Comparison of ENCODE assay signal across 13 cellular contexts in the genomic region with DNA sequence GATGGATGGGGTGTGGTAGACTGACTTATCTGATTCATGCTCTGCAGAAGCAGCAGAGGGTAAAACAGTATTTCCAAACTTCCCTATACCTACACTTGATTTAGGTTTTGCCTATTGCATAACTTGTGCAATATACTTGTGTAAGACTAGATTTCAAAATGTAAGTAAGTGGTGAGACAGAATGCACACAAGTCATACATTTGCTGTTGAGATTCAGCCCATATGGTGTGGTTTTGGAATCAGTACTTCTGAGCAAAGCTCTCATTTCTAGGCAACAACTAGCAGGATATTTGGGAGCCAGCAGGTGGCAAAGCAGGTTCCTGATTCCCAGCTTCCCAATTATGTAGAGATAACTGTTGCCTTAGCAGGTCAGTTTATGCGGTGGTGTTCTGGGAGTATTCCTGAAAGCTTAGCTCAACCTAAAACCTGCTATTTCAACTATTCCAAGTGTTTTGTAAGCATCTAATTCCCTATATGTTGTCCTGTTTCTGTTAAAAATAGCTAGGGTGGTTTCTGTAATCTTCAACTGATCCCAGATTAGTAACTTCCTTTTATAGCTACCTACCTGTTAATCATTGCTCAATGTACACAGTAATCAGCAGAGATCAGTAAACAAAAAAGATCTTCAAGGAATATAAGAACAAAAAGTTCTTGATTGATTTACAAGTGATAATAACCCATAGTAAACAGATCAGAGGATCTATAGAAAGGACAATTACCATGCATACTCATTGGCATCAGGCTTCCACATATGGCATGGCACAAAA. TPM values are rescaled to one million over a fixed set of nuclear protein-coding genes. Genes with fewer than 3 reads are reported as not detected.
DNase-seq lines count a peak whose midpoint lies in the region; TF ChIP-seq lines count a peak whose summit lies in the region.
"Had no signal": no experiment of that assay in that cellular context is flagged by ENCODE, and none has a peak within 500 bp of the region (broad histone marks: within the 10 kb centered on the region; RNA-seq: fewer than 3 reads in every experiment).

No MANE protein-coding gene starts in this region.

- intact Hi-C loops in PC-9 (cut with micrococcal nuclease; ENCODE audit: unreplicated experiment), result no loop called here

- H3K79me2 ChIP-seq in PC-9 (ENCODE audit: low read depth), result no peaks in the 10 kb centered on the region

- no peak overlapping the region for H3K4me3 ChIP-seq in PC-9

- H3K27ac ChIP-seq in 22Rv1 (peak overlapping the region; percentile 98), PC-9 (no peak overlapping the region), RWPE1 (no peak overlapping the region)

- H3K27me3 ChIP-seq in PC-9 (ENCODE audit: insufficient read depth, low read depth), result no peaks in the 10 kb centered on the region

- H4K20me1 ChIP-seq in PC-9 (ENCODE audit: insufficient read depth), result no peaks in the 10 kb centered on the region

- H3K4me1 ChIP-seq in PC-9 (replicated peaks; ENCODE audit: insufficient read depth), result peaks cover 26% of the 10 kb centered on the region

- no peaks in the 10 kb centered on the region for H3K9me3 ChIP-seq in PC-9 (ENCODE audit: insufficient read depth, low read depth)

- H2AFZ ChIP-seq in PC-9, result no peak overlapping the region

- TF ChIP-seq CTCF in 22Rv1 (IDR thresholded peaks at IDR 0.05) (peak; percentile 42), PC-9 (conservative IDR thresholded peaks at IDR 0.05) (0 out of 2 replicates have a peak, but pooled peaks have one; percentile 19), RWPE1 (conservative IDR thresholded peaks at IDR 0.05; ENCODE audit: low read depth) (no peak)

- DNase-seq in HT-29 (ENCODE audit: low spot score) (peak; percentile 63), PC-9 (peak in 1 of 2 experiments; percentile 49), kidney tubule cell (ENCODE audit: low spot score) (peak; percentile 14), germinal center (ENCODE audit: low spot score) (no peak), AG08396 (ENCODE audit: low spot score) (no peak), NCI-H2196 treated with DMSO at 0.1 percent for 48 hours (lab: John Stamatoyannopoulos, UW; ENCODE audit: unreplicated experiment) (no peak), RWPE1 (ENCODE audit: low spot score) (no peak)
- DNase-seq: activated T-cell treated with anti-CD3 and anti-CD28 coated beads for 4 hours; aorta; effector memory CD8-positive, alpha-beta T cell; naive B cell had no signal

- POLR2A ChIA-PET in PC-9 (lab: Charles Lee; ENCODE audit: unreplicated experiment) (no interaction called here), RWPE1 (lab: Yijun Ruan, JAX; ENCODE audit: low non-redundant PET) (no interaction called here)

- peaks cover 3% of the 10 kb centered on the region; the same call in 1 of the 2 replicates for H3K9me2 ChIP-seq in PC-9 (ENCODE audit: insufficient read depth)

- H3F3A ChIP-seq in PC-9 (ENCODE audit: insufficient read depth, low read depth), result peaks cover 10% of the 10 kb centered on the region; the same call in 1 of the 2 replicates

- peak overlapping the region; percentile 15; the same call in 1 of the 2 replicates for H3K4me2 ChIP-seq in PC-9

- BruUV-seq in PC-9 (replicated peaks; lab: Mats Ljungman, UMichigan), result no TSS peak

- CTCF ChIA-PET in PC-9 (lab: Charles Lee), result no interaction called here
- CTCF ChIA-PET in RWPE1 (lab: Yijun Ruan, JAX), result interaction anchor here (0.6 to 1.1 kb wide), 8 partner anchors 9 to 311 kb away, joined by 3 to 5 read pairs (median 3); partner anchors contain the start of genes FABP7 and SMPDL3A

- H3K36me3 ChIP-seq in PC-9 (ENCODE audit: low read depth), result no peaks in the 10 kb centered on the region

RNA-seq across cellular contexts. Expression of gene FABP7, which starts 8.5 kb away (rescaled TPM):
- total RNA-seq in HT-29 (2014; rRNA removed; shearing (Covaris generic)), result not detected in 2 replicates
- not detected in 2 replicates for total RNA-seq in PC-9 (2021)
- total RNA-seq: aorta, H4 had no signal

RNA-seq across cellular contexts. Expression of gene SMPDL3A, which starts 18.0 kb away (rescaled TPM):
- total RNA-seq in HT-29 (2014; rRNA removed; shearing (Covaris generic)), result 1.2 and 3.1 TPM in 2 replicates
- 2.4 TPM in 2 replicates for total RNA-seq in PC-9 (2021)

Comparison
In these comparisons a context has a peak if more than half of its experiments do, and no peak if none do; other contexts are left out.
1. DNase-seq: peak in HT-29 (single experiment) and kidney tubule cell (single experiment); none in germinal center (single experiment), AG08396 (single experiment), NCI-H2196 treated with DMSO at 0.1 percent for 48 hours (single experiment) and RWPE1 (single experiment).